ENCODE assay signal across 8 cellular contexts in the genomic region with DNA sequence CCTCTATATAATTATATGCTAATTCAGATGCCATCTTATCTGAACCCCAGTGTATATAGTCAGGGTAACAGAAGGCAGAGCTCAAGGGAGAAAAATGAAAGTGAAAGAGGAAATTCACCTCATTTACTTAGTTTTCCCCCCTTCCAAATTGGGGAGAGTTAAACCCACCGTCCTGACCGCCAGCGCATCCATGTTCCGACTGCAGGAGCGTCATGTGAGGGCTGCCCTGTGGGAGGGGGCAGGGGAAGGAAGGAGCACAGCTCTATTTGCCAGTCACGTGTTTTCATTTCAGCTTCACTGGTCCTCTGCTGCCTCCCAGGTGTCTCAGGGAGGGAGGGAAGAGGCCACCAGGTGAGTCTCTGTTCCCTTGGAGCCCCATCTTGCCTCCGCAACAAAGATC. TPM values are rescaled to one million over a fixed set of nuclear protein-coding genes. Genes with fewer than 3 reads are reported as not detected.
DNase-seq lines count a peak whose midpoint lies in the region; ATAC-seq, FAIRE-seq and TF ChIP-seq lines count a peak whose summit lies in the region.

No MANE protein-coding gene starts in this region.

- no peak overlapping the region for H3K9ac ChIP-seq in kidney (ENCODE audit: low read length in 2 of 2)

- H3K27me3 Mint-ChIP-seq in CD4-positive, alpha-beta memory T cell: no peaks in the 10 kb centered on the region
- H3K27me3 Mint-ChIP-seq in activated CD4-positive, alpha-beta T cell treated with anti-CD3 and anti-CD28 coated beads, Interleukin-2, amount 10 ng/mL, durations not matched to agents 24 days and 14 days: no peaks in the 10 kb centered on the region

- peak overlapping the region; percentile 91 to 96 (median 92) for H3K4me3 Mint-ChIP-seq in CD4-positive, alpha-beta memory T cell
- peak overlapping the region; percentile 79 for H3K4me3 Mint-ChIP-seq in activated CD4-positive, alpha-beta T cell treated with anti-CD3 and anti-CD28 coated beads, Interleukin-2, amount 10 ng/mL, durations not matched to agents 24 days and 14 days

- TF ChIP-seq EP300 in tibial nerve (IDR thresholded peaks at IDR 0.05): no peak

- no peaks in the 10 kb centered on the region for H3K9me3 Mint-ChIP-seq in CD4-positive, alpha-beta memory T cell
- no peaks in the 10 kb centered on the region for H3K9me3 Mint-ChIP-seq in activated CD4-positive, alpha-beta T cell treated with anti-CD3 and anti-CD28 coated beads, Interleukin-2, amount 10 ng/mL, durations not matched to agents 24 days and 14 days

- POLR2A ChIA-PET in CD4-positive, alpha-beta memory T cell (lab: Charles Lee; ENCODE audit: partially characterized antibody): interaction anchor here (0.7 to 1.9 kb wide), 11 partner anchors 9 to 83 kb away, joined by 3 to 17 read pairs (median 4); partner anchors contain the start of genes CNNM3 and CNNM4

- intact Hi-C loops in CD4-positive, alpha-beta memory T cell (cut with micrococcal nuclease): loop anchor here (1.0 kb wide), 1 partner anchor 34 kb away; the partner anchor contains the start of gene LMAN2L
- intact Hi-C loops in activated CD4-positive, alpha-beta T cell treated with anti-CD3 and anti-CD28 coated beads, Interleukin-2, amount 10 ng/mL, durations not matched to agents 24 days and 14 days (cut with micrococcal nuclease): loop anchor here (1.0 kb wide), 1 partner anchor 11 kb away; no protein-coding TSS in a partner anchor
- intact Hi-C loops in kidney (cut with DNase I): no loop called here

- TF ChIP-seq POLR2A in tibial nerve (IDR thresholded peaks at IDR 0.05): no peak

- WGBS in tibial nerve, 2 donors: 80 to 86% methylated on average over 7 of the region's 7 CpGs

- H3K36me3 ChIP-seq in CD4-positive, alpha-beta memory T cell (ENCODE audit: insufficient read depth, low read length): no peaks in the 10 kb centered on the region
- no peaks in the 10 kb centered on the region for H3K36me3 ChIP-seq in kidney (ENCODE audit: control insufficient read depth in 1 of 2, insufficient read depth in 2 of 2, low read length in 2 of 2)
- peaks cover 0 to 20% (median 0%) of the 10 kb centered on the region in 3 donors for H3K36me3 ChIP-seq in tibial nerve

- peaks cover 17 to 35% (median 21%) of the 10 kb centered on the region in 4 donors for H3K4me1 Mint-ChIP-seq in CD4-positive, alpha-beta memory T cell
- H3K4me1 Mint-ChIP-seq in activated CD4-positive, alpha-beta T cell treated with anti-CD3 and anti-CD28 coated beads, Interleukin-2, amount 10 ng/mL, durations not matched to agents 24 days and 14 days: peaks cover 19% of the 10 kb centered on the region

- H3K27me3 ChIP-seq in CD4-positive, alpha-beta memory T cell (ENCODE audit: insufficient read depth, low read length): no peaks in the 10 kb centered on the region
- no peaks in the 10 kb centered on the region for H3K27me3 ChIP-seq in tibial nerve

- H3K9me3 ChIP-seq in CD4-positive, alpha-beta memory T cell (ENCODE audit: control insufficient read depth in 1 of 2, low read length in 2 of 2): no peaks in the 10 kb centered on the region
- H3K9me3 ChIP-seq in kidney (ENCODE audit: control insufficient read depth in 1 of 2, low read length in 2 of 2): no peaks in the 10 kb centered on the region
- H3K9me3 ChIP-seq in tibial nerve: no peaks in the 10 kb centered on the region

- peak; percentile 54 to 82 (median 64) for DNase-seq in CD4-positive, alpha-beta memory T cell
- DNase-seq in HTR-8/SVneo (ENCODE audit: insufficient read length, low spot score) (no peak), kidney (no peak), tibial nerve (ENCODE audit: low spot score in 2 of 2) (no peak), foreskin fibroblast (no peak), globus pallidus (ENCODE audit: low spot score) (no peak)
- peak; percentile 87 for DNase-seq in activated CD4-positive, alpha-beta T cell treated with anti-CD3 and anti-CD28 coated beads, Interleukin-2, amount 10 ng/mL, durations not matched to agents 24 days and 14 days

- peaks cover 18% of the 10 kb centered on the region for H3K4me1 ChIP-seq in CD4-positive, alpha-beta memory T cell (ENCODE audit: insufficient read depth, low read length)
- peaks cover 0 to 4% of the 10 kb centered on the region in 2 donors for H3K4me1 ChIP-seq in kidney (ENCODE audit: control insufficient read depth in 1 of 2, insufficient read depth in 1 of 2, low read depth in 1 of 2, low read length in 2 of 2)
- peaks cover 0 to 33% (median 6%) of the 10 kb centered on the region in 4 donors for H3K4me1 ChIP-seq in tibial nerve

- peak overlapping the region; percentile 85 to 97 (median 93) for H3K27ac Mint-ChIP-seq in CD4-positive, alpha-beta memory T cell
- peak overlapping the region; percentile 63 for H3K27ac Mint-ChIP-seq in activated CD4-positive, alpha-beta T cell treated with anti-CD3 and anti-CD28 coated beads, Interleukin-2, amount 10 ng/mL, durations not matched to agents 24 days and 14 days

- CTCF ChIA-PET in CD4-positive, alpha-beta memory T cell (lab: Charles Lee; ENCODE audit: partially characterized antibody): interaction anchor here (0.7 to 3.6 kb wide), 13 partner anchors 9 to 219 kb away, joined by 3 to 36 read pairs (median 5); partner anchors contain the start of genes ANKRD39, CNNM3 and CNNM4

- peak overlapping the region; percentile 63 to 77 for H3K4me3 ChIP-seq in CD4-positive, alpha-beta memory T cell (ENCODE audit: low read length in 2 of 2)
- H3K4me3 ChIP-seq in kidney (ENCODE audit: low read length in 2 of 2): peak overlapping the region; percentile 58 to 68
- peak overlapping the region in 2 of 4 donors; percentile 14 to 30 for H3K4me3 ChIP-seq in tibial nerve
- no peak overlapping the region for H3K4me3 ChIP-seq in foreskin fibroblast (ENCODE audit: low read depth in 1 of 2, low read length in 2 of 2)

- ATAC-seq in GM21526 (IDR thresholded peaks at IDR 0.05; ENCODE audit: low FRiP score, unreplicated experiment): no peak

- peaks cover 0 to 4% of the 10 kb centered on the region in 2 donors for H3K36me3 Mint-ChIP-seq in CD4-positive, alpha-beta memory T cell
- H3K36me3 Mint-ChIP-seq in activated CD4-positive, alpha-beta T cell treated with anti-CD3 and anti-CD28 coated beads, Interleukin-2, amount 10 ng/mL, durations not matched to agents 24 days and 14 days (ENCODE audit: low read depth): no peaks in the 10 kb centered on the region

- FAIRE-seq in HTR-8/SVneo (lab: Jason Lieb, UNC): peak; percentile 54
- FAIRE-seq in kidney (lab: Jason Lieb, UNC): no peak

- peak overlapping the region; percentile 59 for H3K27ac ChIP-seq in CD4-positive, alpha-beta memory T cell (ENCODE audit: low read depth, low read length)
- H3K27ac ChIP-seq in kidney (ENCODE audit: low read depth in 2 of 2, low read length in 2 of 2) (no peak overlapping the region), tibial nerve (no peak overlapping the region)

- TF ChIP-seq CTCF in kidney (IDR thresholded peaks at IDR 0.05; ENCODE audit: borderline replicate concordance, extremely low read depth, insufficient read depth): no peak
- TF ChIP-seq CTCF in tibial nerve (IDR thresholded peaks at IDR 0.05): no peak
- TF ChIP-seq CTCF in foreskin fibroblast (IDR thresholded peaks at IDR 0.05; ENCODE audit: low read depth, low read length): no peak

RNA-seq across cellular contexts. Expression of gene CNNM4, which starts 13.2 kb away (rescaled TPM):
- 1 to 10 TPM; 6.7 to 7.2 TPM for total RNA-seq in CD4-positive, alpha-beta memory T cell
- 1 to 10 TPM in 1 of 2 donors, under 1 TPM in 1; 0.94 to 5.3 TPM for polyA plus RNA-seq in CD4-positive, alpha-beta memory T cell
- 10.1 and 11.2 TPM in 2 replicates for total RNA-seq in activated CD4-positive, alpha-beta T cell treated with anti-CD3 and anti-CD28 coated beads, Interleukin-2, amount 10 ng/mL, durations not matched to agents 24 days and 14 days
- total RNA-seq in kidney (14.5 TPM), tibial nerve (10 to 100 TPM in 1 of 4 donors, 1 to 10 TPM in 3; 6.3 to 10.2 (median 7.9) TPM)
- 3.7 TPM for polyA plus RNA-seq in kidney (ENCODE audit: insufficient read depth, low read depth, low replicate concordance)

RNA-seq across cellular contexts. Expression of gene LMAN2L, which starts 34.1 kb away (rescaled TPM):
- total RNA-seq in CD4-positive, alpha-beta memory T cell: 10 to 100 TPM; 10.1 to 12.6 TPM
- polyA plus RNA-seq in CD4-positive, alpha-beta memory T cell: 10 to 100 TPM; 21.3 to 22.4 TPM
- 6.5 and 7.3 TPM in 2 replicates for total RNA-seq in activated CD4-positive, alpha-beta T cell treated with anti-CD3 and anti-CD28 coated beads, Interleukin-2, amount 10 ng/mL, durations not matched to agents 24 days and 14 days
- total RNA-seq in kidney: 23.0 TPM
- polyA plus RNA-seq in kidney (ENCODE audit: insufficient read depth, low read depth, low replicate concordance): 25.3 TPM
- total RNA-seq in tibial nerve: 10 to 100 TPM; 10.2 to 21.2 (median 16.8) TPM

RNA-seq across cellular contexts. Expression of gene CNNM3, which starts 42.1 kb away (rescaled TPM):
- total RNA-seq in CD4-positive, alpha-beta memory T cell: 10 to 100 TPM; 55.1 to 57.4 TPM
- 10 to 100 TPM in 1 of 2 donors, 1 to 10 TPM in 1; 3.7 to 13.2 TPM for polyA plus RNA-seq in CD4-positive, alpha-beta memory T cell
- total RNA-seq in activated CD4-positive, alpha-beta T cell treated with anti-CD3 and anti-CD28 coated beads, Interleukin-2, amount 10 ng/mL, durations not matched to agents 24 days and 14 days: 29.4 and 30.5 TPM in 2 replicates
- total RNA-seq in kidney (26.1 TPM), tibial nerve (10 to 100 TPM; 21.8 to 27.8 (median 22.9) TPM)
- polyA plus RNA-seq in kidney (ENCODE audit: insufficient read depth, low read depth, low replicate concordance): 6.9 TPM

Comparison
In these comparisons a context has a peak if more than half of its experiments do, and no peak if none do; other contexts are left out.
1. DNase-seq: peak in CD4-positive, alpha-beta memory T cell (5 of 5) and activated CD4-positive, alpha-beta T cell treated with anti-CD3 and anti-CD28 coated beads, Interleukin-2, amount 10 ng/mL, durations not matched to agents 24 days and 14 days (single experiment); none in HTR-8/SVneo (single experiment), kidney (single experiment), tibial nerve (0 of 2), foreskin fibroblast (0 of 2) and globus pallidus (single experiment).
2. H3K4me3 ChIP-seq: peak in CD4-positive, alpha-beta memory T cell (2 of 2) and kidney (2 of 2); none in foreskin fibroblast (0 of 2).